1 cellular context compared by ENCODE assay signal in the genomic region with DNA sequence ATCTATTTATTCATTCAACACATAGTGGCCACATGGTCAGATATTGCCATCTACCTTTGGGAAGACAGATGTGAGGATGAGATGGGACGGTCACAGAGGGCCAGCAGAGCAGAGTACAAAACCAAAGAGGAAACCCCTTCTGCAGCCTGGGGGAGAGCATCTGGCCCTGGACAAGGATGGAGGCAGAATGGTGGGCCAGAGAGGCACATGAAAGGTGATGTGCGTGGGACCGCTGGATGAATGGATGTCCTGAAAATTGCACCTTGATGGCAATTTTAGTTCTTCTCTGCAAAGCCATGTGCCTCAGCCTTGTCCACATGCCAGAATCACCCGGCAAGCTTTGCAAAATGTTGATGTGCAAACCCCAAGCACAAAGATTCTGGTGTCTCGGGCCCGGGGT.
A peak's percentile ranks its signal among the peaks of the same experiment; 100 is the strongest.
TF ChIP-seq lines count a peak whose summit lies in the region.

No MANE protein-coding gene starts in this region.

TF ChIP-seq in HepG2, 621 proteins besides CTCF, POLR2A, EP300 and RAD21 (continued from another document):
- TF ChIP-seq, protein P1, sequence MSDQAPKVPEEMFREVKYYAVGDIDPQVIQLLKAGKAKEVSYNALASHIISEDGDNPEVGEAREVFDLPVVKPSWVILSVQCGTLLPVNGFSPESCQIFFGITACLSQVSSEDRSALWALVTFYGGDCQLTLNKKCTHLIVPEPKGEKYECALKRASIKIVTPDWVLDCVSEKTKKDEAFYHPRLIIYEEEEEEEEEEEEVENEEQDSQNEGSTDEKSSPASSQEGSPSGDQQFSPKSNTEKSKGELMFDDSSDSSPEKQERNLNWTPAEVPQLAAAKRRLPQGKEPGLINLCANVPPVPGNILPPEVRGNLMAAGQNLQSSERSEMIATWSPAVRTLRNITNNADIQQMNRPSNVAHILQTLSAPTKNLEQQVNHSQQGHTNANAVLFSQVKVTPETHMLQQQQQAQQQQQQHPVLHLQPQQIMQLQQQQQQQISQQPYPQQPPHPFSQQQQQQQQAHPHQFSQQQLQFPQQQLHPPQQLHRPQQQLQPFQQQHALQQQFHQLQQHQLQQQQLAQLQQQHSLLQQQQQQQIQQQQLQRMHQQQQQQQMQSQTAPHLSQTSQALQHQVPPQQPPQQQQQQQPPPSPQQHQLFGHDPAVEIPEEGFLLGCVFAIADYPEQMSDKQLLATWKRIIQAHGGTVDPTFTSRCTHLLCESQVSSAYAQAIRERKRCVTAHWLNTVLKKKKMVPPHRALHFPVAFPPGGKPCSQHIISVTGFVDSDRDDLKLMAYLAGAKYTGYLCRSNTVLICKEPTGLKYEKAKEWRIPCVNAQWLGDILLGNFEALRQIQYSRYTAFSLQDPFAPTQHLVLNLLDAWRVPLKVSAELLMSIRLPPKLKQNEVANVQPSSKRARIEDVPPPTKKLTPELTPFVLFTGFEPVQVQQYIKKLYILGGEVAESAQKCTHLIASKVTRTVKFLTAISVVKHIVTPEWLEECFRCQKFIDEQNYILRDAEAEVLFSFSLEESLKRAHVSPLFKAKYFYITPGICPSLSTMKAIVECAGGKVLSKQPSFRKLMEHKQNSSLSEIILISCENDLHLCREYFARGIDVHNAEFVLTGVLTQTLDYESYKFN (CRISPR knock-in tag; conservative IDR thresholded peaks at IDR 0.05) = no peak
- TF ChIP-seq ATF1 (CRISPR knock-in tag; IDR thresholded peaks at IDR 0.05) = no peak
- TF ChIP-seq, protein P2, sequence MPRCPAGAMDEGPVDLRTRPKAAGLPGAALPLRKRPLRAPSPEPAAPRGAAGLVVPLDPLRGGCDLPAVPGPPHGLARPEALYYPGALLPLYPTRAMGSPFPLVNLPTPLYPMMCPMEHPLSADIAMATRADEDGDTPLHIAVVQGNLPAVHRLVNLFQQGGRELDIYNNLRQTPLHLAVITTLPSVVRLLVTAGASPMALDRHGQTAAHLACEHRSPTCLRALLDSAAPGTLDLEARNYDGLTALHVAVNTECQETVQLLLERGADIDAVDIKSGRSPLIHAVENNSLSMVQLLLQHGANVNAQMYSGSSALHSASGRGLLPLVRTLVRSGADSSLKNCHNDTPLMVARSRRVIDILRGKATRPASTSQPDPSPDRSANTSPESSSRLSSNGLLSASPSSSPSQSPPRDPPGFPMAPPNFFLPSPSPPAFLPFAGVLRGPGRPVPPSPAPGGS (CRISPR knock-in tag; IDR thresholded peaks at IDR 0.05) = no peak
- TF ChIP-seq PRDM4 (CRISPR knock-in tag; IDR thresholded peaks at IDR 0.05; ENCODE audit: borderline replicate concordance) = no peak
- TF ChIP-seq SYNCRIP (IDR thresholded peaks at IDR 0.05; ENCODE audit: insufficient read depth, low read depth, low read length) = no peak
- no peak for TF ChIP-seq NCOR1 (IDR thresholded peaks at IDR 0.05; ENCODE audit: borderline replicate concordance, low read length)
- TF ChIP-seq ZBTB1 (CRISPR knock-in tag; IDR thresholded peaks at IDR 0.05; ENCODE audit: borderline replicate concordance) = no peak
- TF ChIP-seq U2AF1 (optimal IDR thresholded peaks at IDR 0.05; ENCODE audit: low read depth, low read length) = no peak
- no peak for TF ChIP-seq MATR3 (CRISPR knock-in tag; IDR thresholded peaks at IDR 0.05)
- TF ChIP-seq SALL2 (CRISPR knock-in tag; IDR thresholded peaks at IDR 0.05) = no peak
- TF ChIP-seq ZFP90 (CRISPR knock-in tag; IDR thresholded peaks at IDR 0.05; ENCODE audit: borderline replicate concordance) = no peak
- 0 out of 2 replicates have a peak, but pooled peaks have one; percentile 4 for TF ChIP-seq MYC (CRISPR knock-in tag; IDR thresholded peaks at IDR 0.05; ENCODE audit: borderline replicate concordance)
